9 cellular contexts compared by ENCODE assay signal in genomic region chr7:105897999-105898398, GRCh38.
"Had no signal": no experiment of that assay in that cellular context is flagged by ENCODE, and none has a peak within 500 bp of the region (broad histone marks: within the 10 kb centered on the region; RNA-seq: fewer than 3 reads in every experiment).

No MANE protein-coding gene starts in this region.

- H3K27ac ChIP-seq: GM23248, HL-60 had no signal

- H3K4me3 ChIP-seq: GM23248, HAP-1, K562 had no signal

- ATAC-seq: HCT116, K562 had no signal

- H3K9me3 ChIP-seq: HAP-1 had no signal

- DNase-seq: GM23248, GOT3, H7, HFFc6, IMR-90 had no signal

- H3K4me1 ChIP-seq: HAP-1 had no signal

- H3K9ac ChIP-seq: GM23248 had no signal

- H3K36me3 ChIP-seq: HAP-1 had no signal
